ENCODE assay signal across 1 cellular context in the genomic region with DNA sequence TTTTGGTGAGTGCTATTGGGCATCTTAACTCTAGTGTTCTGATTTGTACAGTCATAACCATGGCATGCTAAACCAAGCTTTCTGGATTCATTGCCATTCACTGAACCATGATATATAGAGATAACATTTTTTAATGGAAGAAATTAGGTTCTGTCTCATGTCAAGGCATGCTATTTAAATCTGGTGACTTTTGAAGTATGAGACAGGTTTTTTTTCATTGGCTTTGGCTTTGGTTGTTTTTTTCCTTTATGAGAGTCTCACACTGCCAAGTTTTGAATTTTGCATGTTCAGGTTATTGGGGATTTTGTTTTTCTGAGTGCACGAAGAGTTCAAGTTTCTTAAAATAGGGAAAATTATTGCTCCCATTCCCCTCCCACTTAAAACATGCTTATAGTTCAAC.
A peak's percentile ranks its signal among the peaks of the same experiment; 100 is the strongest.
TF ChIP-seq lines count a peak whose summit lies in the region.

No MANE protein-coding gene starts in this region.

TF ChIP-seq in SK-N-SH, 30 proteins besides CTCF, POLR2A, EP300 and RAD21 (continued from another document):
- TF ChIP-seq, protein P1, sequence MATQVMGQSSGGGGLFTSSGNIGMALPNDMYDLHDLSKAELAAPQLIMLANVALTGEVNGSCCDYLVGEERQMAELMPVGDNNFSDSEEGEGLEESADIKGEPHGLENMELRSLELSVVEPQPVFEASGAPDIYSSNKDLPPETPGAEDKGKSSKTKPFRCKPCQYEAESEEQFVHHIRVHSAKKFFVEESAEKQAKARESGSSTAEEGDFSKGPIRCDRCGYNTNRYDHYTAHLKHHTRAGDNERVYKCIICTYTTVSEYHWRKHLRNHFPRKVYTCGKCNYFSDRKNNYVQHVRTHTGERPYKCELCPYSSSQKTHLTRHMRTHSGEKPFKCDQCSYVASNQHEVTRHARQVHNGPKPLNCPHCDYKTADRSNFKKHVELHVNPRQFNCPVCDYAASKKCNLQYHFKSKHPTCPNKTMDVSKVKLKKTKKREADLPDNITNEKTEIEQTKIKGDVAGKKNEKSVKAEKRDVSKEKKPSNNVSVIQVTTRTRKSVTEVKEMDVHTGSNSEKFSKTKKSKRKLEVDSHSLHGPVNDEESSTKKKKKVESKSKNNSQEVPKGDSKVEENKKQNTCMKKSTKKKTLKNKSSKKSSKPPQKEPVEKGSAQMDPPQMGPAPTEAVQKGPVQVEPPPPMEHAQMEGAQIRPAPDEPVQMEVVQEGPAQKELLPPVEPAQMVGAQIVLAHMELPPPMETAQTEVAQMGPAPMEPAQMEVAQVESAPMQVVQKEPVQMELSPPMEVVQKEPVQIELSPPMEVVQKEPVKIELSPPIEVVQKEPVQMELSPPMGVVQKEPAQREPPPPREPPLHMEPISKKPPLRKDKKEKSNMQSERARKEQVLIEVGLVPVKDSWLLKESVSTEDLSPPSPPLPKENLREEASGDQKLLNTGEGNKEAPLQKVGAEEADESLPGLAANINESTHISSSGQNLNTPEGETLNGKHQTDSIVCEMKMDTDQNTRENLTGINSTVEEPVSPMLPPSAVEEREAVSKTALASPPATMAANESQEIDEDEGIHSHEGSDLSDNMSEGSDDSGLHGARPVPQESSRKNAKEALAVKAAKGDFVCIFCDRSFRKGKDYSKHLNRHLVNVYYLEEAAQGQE (IDR thresholded peaks at IDR 0.05; ENCODE audit: low read depth, low read length): no peak
- TF ChIP-seq MXI1 (IDR thresholded peaks at IDR 0.05; ENCODE audit: low read depth, low read length) (no peak), RXRA (IDR thresholded peaks at IDR 0.05; ENCODE audit: borderline replicate concordance, low read depth) (peak; percentile 89; the same call in 1 of the 2 replicates), FOXM1 (IDR thresholded peaks at IDR 0.05; ENCODE audit: low read depth) (peak; percentile 77; the same call in 1 of the 2 replicates), SMC3 (IDR thresholded peaks at IDR 0.05; ENCODE audit: low read depth, low read length) (no peak), MEF2A (IDR thresholded peaks at IDR 0.05; ENCODE audit: borderline replicate concordance, low read depth) (peak; percentile 86), FOXJ3 (CRISPR knock-in tag; IDR thresholded peaks at IDR 0.05) (no peak), TCF12 (IDR thresholded peaks at IDR 0.05) (peak; percentile 98), POLR2AphosphoS5 (IDR thresholded peaks at IDR 0.05; ENCODE audit: low read depth, low read length) (peak; percentile 89), MAX (IDR thresholded peaks at IDR 0.05; ENCODE audit: low read depth) (peak; percentile 28; the same call in 1 of the 2 replicates), NFIC (IDR thresholded peaks at IDR 0.05; ENCODE audit: borderline replicate concordance) (peak; percentile 90), NRF1 (IDR thresholded peaks at IDR 0.05; ENCODE audit: low read depth, low read length) (no peak), JUND (IDR thresholded peaks at IDR 0.05) (peak; percentile 93), ZBTB33 (IDR thresholded peaks at IDR 0.05; ENCODE audit: borderline replicate concordance, low read depth) (peak; percentile 30; the same call in 1 of the 2 replicates), FOSL2 (IDR thresholded peaks at IDR 0.05; ENCODE audit: borderline replicate concordance, low read depth) (peak; percentile 64; the same call in 1 of the 2 replicates), TEAD4 (IDR thresholded peaks at IDR 0.05; ENCODE audit: borderline replicate concordance, insufficient read depth) (peak; percentile 94), PBX3 (IDR thresholded peaks at IDR 0.05) (peak; percentile 95), USF2 (IDR thresholded peaks at IDR 0.05; ENCODE audit: borderline replicate concordance, low read depth, low read length) (no peak), SIN3A (IDR thresholded peaks at IDR 0.05; ENCODE audit: borderline replicate concordance, low read depth, low read length) (0 out of 2 replicates have a peak, but pooled peaks have one; percentile 25)
- TF ChIP-seq, protein P2, sequence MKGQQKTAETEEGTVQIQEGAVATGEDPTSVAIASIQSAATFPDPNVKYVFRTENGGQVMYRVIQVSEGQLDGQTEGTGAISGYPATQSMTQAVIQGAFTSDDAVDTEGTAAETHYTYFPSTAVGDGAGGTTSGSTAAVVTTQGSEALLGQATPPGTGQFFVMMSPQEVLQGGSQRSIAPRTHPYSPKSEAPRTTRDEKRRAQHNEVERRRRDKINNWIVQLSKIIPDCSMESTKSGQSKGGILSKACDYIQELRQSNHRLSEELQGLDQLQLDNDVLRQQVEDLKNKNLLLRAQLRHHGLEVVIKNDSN (IDR thresholded peaks at IDR 0.05; ENCODE audit: borderline replicate concordance, low read depth): no peak
